ENCODE assay signal across 8 cellular contexts in genomic region chr7:148264933-148265557, GRCh38.
DNase-seq lines count a peak whose midpoint lies in the region; ATAC-seq and TF ChIP-seq lines count a peak whose summit lies in the region.

No MANE protein-coding gene starts in this region.

- peak; percentile 60 for DNase-seq in activated CD4-positive, alpha-beta T cell treated with anti-CD3 and anti-CD28 coated beads, Interleukin-2, amount 10 ng/mL, durations not matched to agents 24 days and 14 days
- no peak for DNase-seq in activated CD4-positive, alpha-beta T cell treated with anti-CD3 and anti-CD28 coated beads, Interleukin-2, amount 50 U/mL, for 48 hours
- DNase-seq in NCI-H2227 treated with DMSO at 0.1 percent for 48 hours (lab: John Stamatoyannopoulos, UW) (peak; percentile 55), cardiac fibroblast (ENCODE audit: low read depth in 2 of 2) (peak; percentile 46), myocyte (ENCODE audit: low read depth) (peak; percentile 28), sigmoid colon (no peak), tibial artery (no peak)

- peaks cover 0 to 9% (median 4%) of the 10 kb centered on the region in 4 donors for H3K4me1 ChIP-seq in sigmoid colon
- peaks cover 0 to 7% (median 5%) of the 10 kb centered on the region in 4 donors for H3K4me1 ChIP-seq in tibial artery

- no peak for TF ChIP-seq EP300 in sigmoid colon (IDR thresholded peaks at IDR 0.05)

- H3K4me3 ChIP-seq in cardiac fibroblast (replicated peaks in 1 of 2; ENCODE audit: low read depth in 2 of 2, low read length in 2 of 2) = no peak overlapping the region
- H3K4me3 ChIP-seq in sigmoid colon = no peak overlapping the region
- H3K4me3 ChIP-seq in tibial artery = no peak overlapping the region

- no peaks in the 10 kb centered on the region for H3K36me3 Mint-ChIP-seq in activated CD4-positive, alpha-beta T cell treated with anti-CD3 and anti-CD28 coated beads, Interleukin-2, amount 10 ng/mL, durations not matched to agents 24 days and 14 days (ENCODE audit: low read depth)

- TF ChIP-seq POLR2A in sigmoid colon (IDR thresholded peaks at IDR 0.05) = no peak

- intact Hi-C loops in activated CD4-positive, alpha-beta T cell treated with anti-CD3 and anti-CD28 coated beads, Interleukin-2, amount 10 ng/mL, durations not matched to agents 24 days and 14 days (cut with micrococcal nuclease) = loop anchor here (2.0 to 10.0 kb wide), 2 partner anchors 220 to 702 kb away; no protein-coding TSS in a partner anchor
- intact Hi-C loops in sigmoid colon (cut with DNase I) = no loop called here
- intact Hi-C loops in tibial artery (cut with DNase I; ENCODE audit: low total_unique reads) = no loop called here

- ATAC-seq in HG02870 (IDR thresholded peaks at IDR 0.05; ENCODE audit: unreplicated experiment) = peak; percentile 48

- 39 to 60% methylated on average over 7 of the region's 7 CpGs for WGBS in sigmoid colon, 2 donors

- H3K36me3 ChIP-seq in sigmoid colon (no peaks in the 10 kb centered on the region), tibial artery (no peaks in the 10 kb centered on the region)

- TF ChIP-seq CTCF in cardiac fibroblast (IDR thresholded peaks at IDR 0.05; ENCODE audit: low read depth, low read length) (peak; percentile 65), sigmoid colon (IDR thresholded peaks at IDR 0.05) (peak in 2 of 4 experiments; percentile 17 to 23), tibial artery (IDR thresholded peaks at IDR 0.05) (peak in 1 of 2 experiments; percentile 26)

- H3K9me3 ChIP-seq in sigmoid colon (no peaks in the 10 kb centered on the region), tibial artery (no peaks in the 10 kb centered on the region)

- H3K4me3 Mint-ChIP-seq in activated CD4-positive, alpha-beta T cell treated with anti-CD3 and anti-CD28 coated beads, Interleukin-2, amount 10 ng/mL, durations not matched to agents 24 days and 14 days = no peak overlapping the region

- H3K9me3 Mint-ChIP-seq in activated CD4-positive, alpha-beta T cell treated with anti-CD3 and anti-CD28 coated beads, Interleukin-2, amount 10 ng/mL, durations not matched to agents 24 days and 14 days = no peaks in the 10 kb centered on the region

- H3K27me3 Mint-ChIP-seq in activated CD4-positive, alpha-beta T cell treated with anti-CD3 and anti-CD28 coated beads, Interleukin-2, amount 10 ng/mL, durations not matched to agents 24 days and 14 days = peaks cover 5% of the 10 kb centered on the region

- no peak overlapping the region for H3K27ac Mint-ChIP-seq in activated CD4-positive, alpha-beta T cell treated with anti-CD3 and anti-CD28 coated beads, Interleukin-2, amount 10 ng/mL, durations not matched to agents 24 days and 14 days

- H3K4me1 Mint-ChIP-seq in activated CD4-positive, alpha-beta T cell treated with anti-CD3 and anti-CD28 coated beads, Interleukin-2, amount 10 ng/mL, durations not matched to agents 24 days and 14 days = peaks cover 7% of the 10 kb centered on the region

- H3K27ac ChIP-seq in sigmoid colon (no peak overlapping the region), tibial artery (no peak overlapping the region)

- no peaks in the 10 kb centered on the region for H3K27me3 ChIP-seq in sigmoid colon
- peaks cover 0 to 11% of the 10 kb centered on the region in 2 donors for H3K27me3 ChIP-seq in tibial artery

Comparison
In these comparisons a context has a peak if more than half of its experiments do, and no peak if none do; other contexts are left out.
1. DNase-seq: peak in activated CD4-positive, alpha-beta T cell treated with anti-CD3 and anti-CD28 coated beads, Interleukin-2, amount 10 ng/mL, durations not matched to agents 24 days and 14 days (single experiment), NCI-H2227 treated with DMSO at 0.1 percent for 48 hours (single experiment), cardiac fibroblast (2 of 2) and myocyte (single experiment); none in activated CD4-positive, alpha-beta T cell treated with anti-CD3 and anti-CD28 coated beads, Interleukin-2, amount 50 U/mL, for 48 hours (0 of 2), sigmoid colon (single experiment) and tibial artery (0 of 2).